24 cellular contexts compared by ENCODE assay signal in the genomic region with DNA sequence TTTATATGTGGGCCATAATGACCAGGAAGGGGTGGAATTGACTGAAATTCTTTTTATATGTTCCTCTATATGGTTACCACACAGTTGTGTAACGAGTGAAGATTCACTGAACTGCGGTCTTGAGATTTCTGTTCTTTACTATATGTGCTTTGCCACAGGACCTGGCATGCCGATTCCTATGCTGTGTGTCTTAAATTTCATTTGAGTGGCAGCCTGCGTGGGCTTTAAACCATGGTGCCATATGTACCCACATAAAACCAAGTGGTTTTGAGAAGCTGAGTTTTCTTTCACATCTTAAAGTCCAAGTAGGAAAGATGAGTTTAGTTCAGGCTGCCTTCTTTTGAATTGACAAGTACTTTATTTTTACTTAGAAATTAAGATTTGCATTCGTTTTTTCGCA.
"Had no signal": no experiment of that assay in that cellular context is flagged by ENCODE, and none has a peak within 500 bp of the region (broad histone marks: within the 10 kb centered on the region; RNA-seq: fewer than 3 reads in every experiment).

No MANE protein-coding gene starts in this region.

- H3K27me3 ChIP-seq: colonic mucosa, dorsolateral prefrontal cortex, esophagus muscularis mucosa, esophagus squamous epithelium, foreskin keratinocyte, gastrocnemius medialis, gastroesophageal sphincter, heart left ventricle, heart right ventricle had no signal

- H3K9me3 ChIP-seq: colonic mucosa, esophagus muscularis mucosa, esophagus squamous epithelium, gastrocnemius medialis, gastroesophageal sphincter had no signal

- H3K4me3 ChIP-seq: colonic mucosa, coronary artery, dorsolateral prefrontal cortex, esophagus muscularis mucosa, esophagus squamous epithelium, gastrocnemius medialis, gastroesophageal sphincter, heart left ventricle, heart right ventricle had no signal

- H3K36me3 ChIP-seq: colonic mucosa, esophagus muscularis mucosa, esophagus squamous epithelium, gastrocnemius medialis, gastroesophageal sphincter, heart left ventricle, heart right ventricle had no signal

- DNase-seq: colonic mucosa; cortex of kidney; dermis blood vessel endothelial cell; effector CD4-positive, alpha-beta T cell; effector CD8-positive, alpha-beta T cell; effector memory CD4-positive, alpha-beta T cell; effector memory CD8-positive, alpha-beta T cell; endodermal cell; erythroblast; esophagus squamous epithelium; foreskin fibroblast; foreskin keratinocyte; foreskin melanocyte; gastrocnemius medialis; glutamatergic neuron; head of caudate nucleus; heart left ventricle; heart right ventricle had no signal

- ATAC-seq: effector memory CD8-positive, alpha-beta T cell; esophagus mucosa; foreskin keratinocyte; gastrocnemius medialis; gastroesophageal sphincter; heart left ventricle; heart right ventricle had no signal

- H3K27ac ChIP-seq: colonic mucosa, coronary artery, dorsolateral prefrontal cortex, epithelial cell of prostate, esophagus muscularis mucosa, esophagus squamous epithelium, foreskin keratinocyte, gastrocnemius medialis, gastroesophageal sphincter, heart left ventricle, heart right ventricle had no signal

- H3K4me1 ChIP-seq: colonic mucosa, esophagus muscularis mucosa, esophagus squamous epithelium, foreskin keratinocyte, gastroesophageal sphincter had no signal
